In the genomic region with DNA sequence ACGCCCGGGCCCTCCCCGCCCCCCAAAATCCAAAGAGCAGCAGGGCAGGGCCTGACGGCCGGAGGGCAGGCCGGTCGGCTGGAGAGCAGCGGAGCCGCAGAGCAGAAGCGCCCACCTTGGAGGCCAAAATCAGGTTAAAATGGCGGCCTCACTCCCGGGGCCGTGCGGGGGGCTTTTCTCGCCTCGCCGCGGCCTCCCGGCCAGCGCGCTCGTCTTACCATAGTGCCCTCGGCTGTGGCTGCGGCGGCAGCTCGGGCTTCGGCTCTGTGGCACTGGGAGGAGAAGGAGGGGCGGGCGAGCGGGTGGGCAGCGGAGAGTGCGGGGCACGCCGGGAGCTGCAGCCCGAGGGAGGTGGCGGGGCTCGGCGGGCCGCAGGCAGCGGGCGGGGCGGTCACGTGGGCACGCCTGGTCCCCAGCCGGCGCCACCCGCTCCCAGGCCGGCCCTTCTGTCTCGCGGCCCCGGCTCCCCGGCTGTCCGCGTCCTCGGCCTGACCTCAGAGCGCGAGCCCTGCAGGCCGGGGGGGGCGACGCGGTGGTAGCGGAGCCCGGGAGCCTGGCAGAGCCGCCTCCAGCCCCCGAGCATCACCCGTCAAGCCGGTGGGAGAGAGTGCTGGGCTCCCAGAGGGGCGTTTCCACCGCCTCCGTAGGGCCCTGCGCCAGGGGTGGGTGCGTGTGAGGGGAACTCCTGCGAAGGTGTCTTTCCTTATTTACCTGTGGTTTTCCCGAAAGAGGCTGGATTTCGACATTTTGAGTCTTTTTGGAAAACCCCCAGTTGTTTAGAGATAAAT, we compare ENCODE assay signal across 8 cellular contexts. TPM values are rescaled to one million over a fixed set of nuclear protein-coding genes. Genes with fewer than 3 reads are reported as not detected.
A peak's percentile ranks its signal among the peaks of the same experiment; 100 is the strongest.
DNase-seq lines count a peak whose midpoint lies in the region.

A gene (minus strand): TSS at position 274 of the 788 bp plus-strand sequence. CDS start 53 bp downstream, at position 221.

- H3K36me3 ChIP-seq in H7 (replicated peaks; ENCODE audit: control insufficient read depth, insufficient read depth, low read length) (peaks cover 1% of the 10 kb centered on the region; the same call in 1 of the 2 replicates), MG63 (peaks cover 4% of the 10 kb centered on the region; the same call in 1 of the 2 replicates), SJSA1 (peaks cover 32% of the 10 kb centered on the region)

- in situ Hi-C loops in G401 (cut with HindIII; ENCODE audit: low sequenced_read_pairs), result no loop called here

- peak within 1 kb of the TSS; percentile 78 for H3K27ac Mint-ChIP-seq in activated naive CD4-positive, alpha-beta T cell treated with anti-CD3 and anti-CD28 coated beads, Interleukin-2, amount 10 ng/mL, durations not matched to agents 7 days and 5 days

- no peaks in the 10 kb centered on the region for H3K9me3 Mint-ChIP-seq in activated naive CD4-positive, alpha-beta T cell treated with anti-CD3 and anti-CD28 coated beads, Interleukin-2, amount 10 ng/mL, durations not matched to agents 7 days and 5 days

- DNase-seq in G401 (ENCODE audit: low spot score) (peak; percentile 90), H7 (peak; percentile 98), MG63 (peak; percentile 81), SJSA1 (ENCODE audit: low read depth in 1 of 2, low spot score in 2 of 2) (peak; percentile 78 to 88), germinal center (ENCODE audit: low spot score) (peak; percentile 92), nucleus accumbens (lab: John Stamatoyannopoulos, UW) (peak in 55 of 56 donors; percentile 27 to 94 (median 86)), substantia nigra (lab: John Stamatoyannopoulos, UW) (peak; percentile 65 to 96 (median 88))
- peak; percentile 72 for DNase-seq in activated naive CD4-positive, alpha-beta T cell treated with anti-CD3 and anti-CD28 coated beads, Interleukin-2, amount 10 ng/mL, durations not matched to agents 7 days and 5 days

- H3K4me3 Mint-ChIP-seq in activated naive CD4-positive, alpha-beta T cell treated with anti-CD3 and anti-CD28 coated beads, Interleukin-2, amount 10 ng/mL, durations not matched to agents 7 days and 5 days, result peak within 1 kb of the TSS; percentile 80

- H3K4me1 Mint-ChIP-seq in activated naive CD4-positive, alpha-beta T cell treated with anti-CD3 and anti-CD28 coated beads, Interleukin-2, amount 10 ng/mL, durations not matched to agents 7 days and 5 days, result peaks cover 21% of the 10 kb centered on the region

- H3K27me3 Mint-ChIP-seq in activated naive CD4-positive, alpha-beta T cell treated with anti-CD3 and anti-CD28 coated beads, Interleukin-2, amount 10 ng/mL, durations not matched to agents 7 days and 5 days, result peaks cover 13% of the 10 kb centered on the region

- H3K36me3 Mint-ChIP-seq in activated naive CD4-positive, alpha-beta T cell treated with anti-CD3 and anti-CD28 coated beads, Interleukin-2, amount 10 ng/mL, durations not matched to agents 7 days and 5 days, result peaks cover 12% of the 10 kb centered on the region

- peak within 1 kb of the TSS; percentile 92 for H3K27ac ChIP-seq in SJSA1
- H3K27ac ChIP-seq in substantia nigra (ENCODE audit: low read depth, low read length, poor library complexity, severe bottlenecking), result peak within 1 kb of the TSS; percentile 96

- H3K27me3 ChIP-seq in H7 (ENCODE audit: control insufficient read depth, insufficient read depth, low read length), result peaks cover 5% of the 10 kb centered on the region; the same call in 1 of the 2 replicates
- H3K27me3 ChIP-seq in MG63, result no peaks in the 10 kb centered on the region
- no peaks in the 10 kb centered on the region for H3K27me3 ChIP-seq in SJSA1 (replicated peaks)

- H3K9me3 ChIP-seq in MG63 (no peaks in the 10 kb centered on the region), SJSA1 (replicated peaks) (no peaks in the 10 kb centered on the region)

- H3K4me1 ChIP-seq in SJSA1 (replicated peaks), result peaks cover 58% of the 10 kb centered on the region

- H3K4me3 ChIP-seq in H7 (ENCODE audit: insufficient read depth, low read depth, low read length) (peak within 1 kb of the TSS; percentile 88), MG63 (peak within 1 kb of the TSS; percentile 74), SJSA1 (peak within 1 kb of the TSS; percentile 79)

- CTCF ChIA-PET in activated naive CD4-positive, alpha-beta T cell treated with anti-CD3 and anti-CD28 coated beads, Interleukin-2, amount 10 ng/mL, durations not matched to agents 7 days and 5 days (lab: Charles Lee), result interaction anchor here (0.7 to 1.1 kb wide), 3 partner anchors 52 to 515 kb away, joined by 3 read pairs; no protein-coding TSS in a partner anchor

RNA-seq across cellular contexts. Expression of the gene that starts here (rescaled TPM):
- total RNA-seq in G401 (2014; rRNA removed; shearing (Covaris generic)), result 50.6 and 61.0 TPM in 2 replicates
- total RNA-seq in H7 (2014; rRNA removed; shearing (Covaris generic)), result 14.8 and 19.3 TPM in 2 replicates
- 25.8 and 37.6 TPM in 2 replicates for total RNA-seq in MG63 (2014; rRNA removed; shearing (Covaris generic); ENCODE audit: low replicate concordance)
- total RNA-seq in SJSA1 (2014; rRNA removed; shearing (Covaris generic)), result 143 and 147 TPM in 2 replicates

Comparison
In these comparisons a context has a peak if more than half of its experiments do, and no peak if none do; other contexts are left out.
1. Peak in every context shown above with its lines: DNase-seq, H3K4me3 ChIP-seq and H3K27ac ChIP-seq.